Comparison of ENCODE assay signal across 7 cellular contexts in the genomic region with DNA sequence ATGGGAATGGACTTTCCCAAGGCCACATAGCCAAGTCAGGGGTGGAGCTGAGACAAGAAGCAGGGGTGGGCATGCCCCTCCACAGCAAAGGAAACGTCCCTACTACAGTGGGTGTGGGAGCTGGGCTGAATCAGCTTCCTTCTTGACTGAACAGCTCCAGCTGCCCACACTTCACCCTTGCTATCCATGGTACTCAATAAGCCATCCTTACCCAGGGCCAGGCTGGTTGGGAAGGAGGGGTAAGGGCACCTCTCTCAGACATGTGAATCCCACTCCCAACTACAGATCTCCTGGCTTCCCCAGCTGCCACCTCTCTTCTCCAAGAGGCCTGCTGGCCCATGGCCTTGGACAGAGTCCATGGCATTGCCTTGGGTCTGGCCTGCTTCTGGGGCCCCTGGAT.
"Had no signal": no experiment of that assay in that cellular context is flagged by ENCODE, and none has a peak within 500 bp of the region (broad histone marks: within the 10 kb centered on the region; RNA-seq: fewer than 3 reads in every experiment).

No MANE protein-coding gene starts in this region.

- H3K36me3 Mint-ChIP-seq: IgD-negative memory B cell had no signal

- H3K4me1 Mint-ChIP-seq: IgD-negative memory B cell had no signal

- H3K4me3 ChIP-seq: K562 had no signal

- ATAC-seq: HepG2, K562 had no signal

- DNase-seq: IMR-90, KBM-7, KG1 had no signal

- H3K27ac Mint-ChIP-seq: IgD-negative memory B cell had no signal

- H3K9me3 Mint-ChIP-seq: IgD-negative memory B cell had no signal

- H3K27me3 Mint-ChIP-seq: IgD-negative memory B cell had no signal

- H3K27ac ChIP-seq: HL-60 had no signal

- H3K4me3 Mint-ChIP-seq: IgD-negative memory B cell had no signal
